Comparison of ENCODE assay signal across 2 cellular contexts in the genomic region with DNA sequence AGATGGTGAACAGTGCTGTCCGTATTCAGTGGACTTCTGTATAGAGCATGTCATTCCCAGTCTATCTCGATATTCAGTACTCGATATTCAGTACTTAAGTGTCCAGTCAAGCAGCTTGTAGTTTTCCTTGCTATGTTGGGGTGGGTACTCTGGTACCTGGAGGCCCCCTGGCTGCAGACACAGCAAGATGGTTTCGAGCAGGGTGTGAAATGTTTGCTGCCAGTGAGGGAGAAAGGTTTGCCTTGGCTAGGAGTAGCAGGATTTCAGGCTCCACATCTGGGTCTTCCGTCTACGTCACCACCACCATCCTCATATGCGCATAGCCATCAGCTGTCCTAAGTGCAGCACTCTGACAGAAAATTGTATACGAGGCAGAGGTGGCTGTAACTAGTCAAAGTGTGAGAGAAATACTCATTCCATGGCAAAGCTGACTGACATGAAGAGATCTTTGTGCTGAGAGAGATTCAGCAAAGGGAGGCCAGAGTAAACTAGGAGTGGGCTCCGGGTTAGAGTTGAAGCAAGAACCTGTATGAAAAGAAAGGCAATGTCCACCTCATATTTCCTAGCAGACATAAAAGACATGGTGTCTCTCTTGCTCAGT.
TF ChIP-seq lines count a peak whose summit lies in the region.

No MANE protein-coding gene starts in this region.

TF ChIP-seq in GM23338, 12 proteins besides CTCF, POLR2A, EP300 and RAD21 (continues in another document):
- TF ChIP-seq NANOG (IDR thresholded peaks at IDR 0.05; ENCODE audit: borderline replicate concordance) (no peak), ZNF114 (CRISPR knock-in tag; IDR thresholded peaks at IDR 0.05) (no peak), EZH2phosphoT487 (IDR thresholded peaks at IDR 0.05; ENCODE audit: unreplicated experiment) (no peak), JUNB (IDR thresholded peaks at IDR 0.05; ENCODE audit: unreplicated experiment) (no peak), POLR2AphosphoS5 (IDR thresholded peaks at IDR 0.05; ENCODE audit: low read depth) (no peak), STAT1 (IDR thresholded peaks at IDR 0.05; ENCODE audit: unreplicated experiment) (no peak), ZNF462 (CRISPR knock-in tag; IDR thresholded peaks at IDR 0.05) (no peak), ZNF331 (CRISPR knock-in tag; IDR thresholded peaks at IDR 0.05; ENCODE audit: low read depth) (no peak), EZH2 (IDR thresholded peaks at IDR 0.05; ENCODE audit: low read depth, unreplicated experiment) (no peak), CREB1 (CRISPR knock-in tag; IDR thresholded peaks at IDR 0.05; ENCODE audit: low read depth) (no peak)
- TF ChIP-seq, protein P1, sequence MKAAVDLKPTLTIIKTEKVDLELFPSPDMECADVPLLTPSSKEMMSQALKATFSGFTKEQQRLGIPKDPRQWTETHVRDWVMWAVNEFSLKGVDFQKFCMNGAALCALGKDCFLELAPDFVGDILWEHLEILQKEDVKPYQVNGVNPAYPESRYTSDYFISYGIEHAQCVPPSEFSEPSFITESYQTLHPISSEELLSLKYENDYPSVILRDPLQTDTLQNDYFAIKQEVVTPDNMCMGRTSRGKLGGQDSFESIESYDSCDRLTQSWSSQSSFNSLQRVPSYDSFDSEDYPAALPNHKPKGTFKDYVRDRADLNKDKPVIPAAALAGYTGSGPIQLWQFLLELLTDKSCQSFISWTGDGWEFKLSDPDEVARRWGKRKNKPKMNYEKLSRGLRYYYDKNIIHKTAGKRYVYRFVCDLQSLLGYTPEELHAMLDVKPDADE (IDR thresholded peaks at IDR 0.05) = no peak

TF ChIP-seq in H1, 55 proteins besides CTCF, POLR2A, EP300 and RAD21:
- no peak for TF ChIP-seq SUZ12 (IDR thresholded peaks at IDR 0.05; ENCODE audit: low read length)
- TF ChIP-seq SP4 (IDR thresholded peaks at IDR 0.05; ENCODE audit: low read length) = no peak
- TF ChIP-seq KDM1A (IDR thresholded peaks at IDR 0.05; ENCODE audit: borderline replicate concordance, low read length) = no peak
- no peak for TF ChIP-seq CTBP2 (IDR thresholded peaks at IDR 0.05; ENCODE audit: borderline replicate concordance, insufficient read depth, insufficient read length, low read length)
- TF ChIP-seq SP2 (IDR thresholded peaks at IDR 0.05; ENCODE audit: low read length) = no peak
- TF ChIP-seq NRF1 (IDR thresholded peaks at IDR 0.05; ENCODE audit: low read depth, low read length) = no peak
- no peak for TF ChIP-seq CHD1 (IDR thresholded peaks at IDR 0.05; ENCODE audit: low read depth, low read length)
- no peak for TF ChIP-seq HDAC2 (IDR thresholded peaks at IDR 0.05; ENCODE audit: borderline replicate concordance in 1 of 2, low read depth in 2 of 2, low read length in 2 of 2)
- TF ChIP-seq, protein P2, sequence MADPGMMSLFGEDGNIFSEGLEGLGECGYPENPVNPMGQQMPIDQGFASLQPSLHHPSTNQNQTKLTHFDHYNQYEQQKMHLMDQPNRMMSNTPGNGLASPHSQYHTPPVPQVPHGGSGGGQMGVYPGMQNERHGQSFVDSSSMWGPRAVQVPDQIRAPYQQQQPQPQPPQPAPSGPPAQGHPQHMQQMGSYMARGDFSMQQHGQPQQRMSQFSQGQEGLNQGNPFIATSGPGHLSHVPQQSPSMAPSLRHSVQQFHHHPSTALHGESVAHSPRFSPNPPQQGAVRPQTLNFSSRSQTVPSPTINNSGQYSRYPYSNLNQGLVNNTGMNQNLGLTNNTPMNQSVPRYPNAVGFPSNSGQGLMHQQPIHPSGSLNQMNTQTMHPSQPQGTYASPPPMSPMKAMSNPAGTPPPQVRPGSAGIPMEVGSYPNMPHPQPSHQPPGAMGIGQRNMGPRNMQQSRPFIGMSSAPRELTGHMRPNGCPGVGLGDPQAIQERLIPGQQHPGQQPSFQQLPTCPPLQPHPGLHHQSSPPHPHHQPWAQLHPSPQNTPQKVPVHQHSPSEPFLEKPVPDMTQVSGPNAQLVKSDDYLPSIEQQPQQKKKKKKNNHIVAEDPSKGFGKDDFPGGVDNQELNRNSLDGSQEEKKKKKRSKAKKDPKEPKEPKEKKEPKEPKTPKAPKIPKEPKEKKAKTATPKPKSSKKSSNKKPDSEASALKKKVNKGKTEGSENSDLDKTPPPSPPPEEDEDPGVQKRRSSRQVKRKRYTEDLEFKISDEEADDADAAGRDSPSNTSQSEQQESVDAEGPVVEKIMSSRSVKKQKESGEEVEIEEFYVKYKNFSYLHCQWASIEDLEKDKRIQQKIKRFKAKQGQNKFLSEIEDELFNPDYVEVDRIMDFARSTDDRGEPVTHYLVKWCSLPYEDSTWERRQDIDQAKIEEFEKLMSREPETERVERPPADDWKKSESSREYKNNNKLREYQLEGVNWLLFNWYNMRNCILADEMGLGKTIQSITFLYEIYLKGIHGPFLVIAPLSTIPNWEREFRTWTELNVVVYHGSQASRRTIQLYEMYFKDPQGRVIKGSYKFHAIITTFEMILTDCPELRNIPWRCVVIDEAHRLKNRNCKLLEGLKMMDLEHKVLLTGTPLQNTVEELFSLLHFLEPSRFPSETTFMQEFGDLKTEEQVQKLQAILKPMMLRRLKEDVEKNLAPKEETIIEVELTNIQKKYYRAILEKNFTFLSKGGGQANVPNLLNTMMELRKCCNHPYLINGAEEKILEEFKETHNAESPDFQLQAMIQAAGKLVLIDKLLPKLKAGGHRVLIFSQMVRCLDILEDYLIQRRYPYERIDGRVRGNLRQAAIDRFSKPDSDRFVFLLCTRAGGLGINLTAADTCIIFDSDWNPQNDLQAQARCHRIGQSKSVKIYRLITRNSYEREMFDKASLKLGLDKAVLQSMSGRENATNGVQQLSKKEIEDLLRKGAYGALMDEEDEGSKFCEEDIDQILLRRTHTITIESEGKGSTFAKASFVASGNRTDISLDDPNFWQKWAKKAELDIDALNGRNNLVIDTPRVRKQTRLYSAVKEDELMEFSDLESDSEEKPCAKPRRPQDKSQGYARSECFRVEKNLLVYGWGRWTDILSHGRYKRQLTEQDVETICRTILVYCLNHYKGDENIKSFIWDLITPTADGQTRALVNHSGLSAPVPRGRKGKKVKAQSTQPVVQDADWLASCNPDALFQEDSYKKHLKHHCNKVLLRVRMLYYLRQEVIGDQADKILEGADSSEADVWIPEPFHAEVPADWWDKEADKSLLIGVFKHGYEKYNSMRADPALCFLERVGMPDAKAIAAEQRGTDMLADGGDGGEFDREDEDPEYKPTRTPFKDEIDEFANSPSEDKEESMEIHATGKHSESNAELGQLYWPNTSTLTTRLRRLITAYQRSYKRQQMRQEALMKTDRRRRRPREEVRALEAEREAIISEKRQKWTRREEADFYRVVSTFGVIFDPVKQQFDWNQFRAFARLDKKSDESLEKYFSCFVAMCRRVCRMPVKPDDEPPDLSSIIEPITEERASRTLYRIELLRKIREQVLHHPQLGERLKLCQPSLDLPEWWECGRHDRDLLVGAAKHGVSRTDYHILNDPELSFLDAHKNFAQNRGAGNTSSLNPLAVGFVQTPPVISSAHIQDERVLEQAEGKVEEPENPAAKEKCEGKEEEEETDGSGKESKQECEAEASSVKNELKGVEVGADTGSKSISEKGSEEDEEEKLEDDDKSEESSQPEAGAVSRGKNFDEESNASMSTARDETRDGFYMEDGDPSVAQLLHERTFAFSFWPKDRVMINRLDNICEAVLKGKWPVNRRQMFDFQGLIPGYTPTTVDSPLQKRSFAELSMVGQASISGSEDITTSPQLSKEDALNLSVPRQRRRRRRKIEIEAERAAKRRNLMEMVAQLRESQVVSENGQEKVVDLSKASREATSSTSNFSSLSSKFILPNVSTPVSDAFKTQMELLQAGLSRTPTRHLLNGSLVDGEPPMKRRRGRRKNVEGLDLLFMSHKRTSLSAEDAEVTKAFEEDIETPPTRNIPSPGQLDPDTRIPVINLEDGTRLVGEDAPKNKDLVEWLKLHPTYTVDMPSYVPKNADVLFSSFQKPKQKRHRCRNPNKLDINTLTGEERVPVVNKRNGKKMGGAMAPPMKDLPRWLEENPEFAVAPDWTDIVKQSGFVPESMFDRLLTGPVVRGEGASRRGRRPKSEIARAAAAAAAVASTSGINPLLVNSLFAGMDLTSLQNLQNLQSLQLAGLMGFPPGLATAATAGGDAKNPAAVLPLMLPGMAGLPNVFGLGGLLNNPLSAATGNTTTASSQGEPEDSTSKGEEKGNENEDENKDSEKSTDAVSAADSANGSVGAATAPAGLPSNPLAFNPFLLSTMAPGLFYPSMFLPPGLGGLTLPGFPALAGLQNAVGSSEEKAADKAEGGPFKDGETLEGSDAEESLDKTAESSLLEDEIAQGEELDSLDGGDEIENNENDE (IDR thresholded peaks at IDR 0.05; ENCODE audit: insufficient replicate concordance, low read length) = no peak
- no peak for TF ChIP-seq EGR1 (IDR thresholded peaks at IDR 0.05; ENCODE audit: borderline replicate concordance, low read depth, low read length)
- TF ChIP-seq E2F6 (IDR thresholded peaks at IDR 0.05) = no peak
- no peak for TF ChIP-seq CEBPB (IDR thresholded peaks at IDR 0.05; ENCODE audit: low read depth, low read length)
- no peak for TF ChIP-seq JUND (IDR thresholded peaks at IDR 0.05; ENCODE audit: low read length)
- TF ChIP-seq CREB1 (IDR thresholded peaks at IDR 0.05) = no peak
